8 cellular contexts compared by ENCODE assay signal in the genomic region with DNA sequence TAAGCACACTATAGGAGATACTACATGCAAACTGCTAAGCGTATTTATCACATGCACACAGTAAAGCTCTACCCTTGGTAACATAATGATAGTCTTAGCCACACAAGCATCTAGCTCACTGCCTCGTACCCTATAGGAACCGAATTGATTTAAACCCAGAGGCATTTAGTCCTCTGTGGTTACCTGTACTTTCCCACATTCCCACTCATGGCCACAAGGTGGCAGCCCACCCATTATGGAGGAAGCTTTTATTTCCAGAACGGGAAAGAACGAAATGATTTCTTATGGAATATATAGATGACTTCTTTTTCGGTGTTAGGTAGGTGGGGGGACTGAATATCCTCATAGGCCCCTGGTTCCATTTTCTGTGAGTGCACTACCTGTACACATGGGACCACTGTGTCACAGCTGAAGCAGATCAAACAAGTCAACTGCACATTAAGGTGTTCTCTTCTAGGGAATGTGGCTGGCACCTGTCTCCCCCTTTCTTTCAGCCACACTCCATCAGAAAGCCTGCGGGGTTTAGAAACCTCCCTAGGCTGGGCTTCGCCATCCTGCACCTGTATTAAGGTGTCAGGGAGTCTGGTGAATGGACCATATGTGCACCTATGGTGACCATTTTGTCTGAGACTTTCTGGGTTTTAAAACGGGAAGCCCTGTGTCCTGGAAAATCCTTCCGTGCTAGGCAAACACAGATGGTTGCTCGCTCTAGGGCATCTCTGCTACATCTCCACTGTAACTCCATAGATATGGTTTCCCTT.
DNase-seq lines count a peak whose midpoint lies in the region; ATAC-seq and TF ChIP-seq lines count a peak whose summit lies in the region.

No MANE protein-coding gene starts in this region.

- peak; percentile 88 for ATAC-seq in HCT116
- peak; percentile 91 for ATAC-seq in left lobe of liver
- no peak for ATAC-seq in GM19035 (IDR thresholded peaks at IDR 0.05; ENCODE audit: unreplicated experiment)

- no peaks in the 10 kb centered on the region for H4K20me1 ChIP-seq in HCT116 (ENCODE audit: insufficient read depth)

- intact Hi-C loops in HCT116 (cut with micrococcal nuclease), result loop anchor here (1.0 to 10.0 kb wide), 6 partner anchors 167 to 1227 kb away; a partner anchor contains a TSS

- H3K9ac ChIP-seq in HCT116 (ENCODE audit: low read length), result no peak overlapping the region

- POLR2A ChIA-PET in HCT116 (lab: Charles Lee), result no interaction called here

- no peaks in the 10 kb centered on the region for H3K79me2 ChIP-seq in HCT116 (ENCODE audit: insufficient read depth, low read length)

- no peaks in the 10 kb centered on the region for H3K9me3 ChIP-seq in HCT116 (ENCODE audit: control insufficient read depth in 1 of 2, insufficient read depth in 1 of 2, low read depth in 1 of 2, low read length in 2 of 2)
- no peaks in the 10 kb centered on the region for H3K9me3 ChIP-seq in WERI-Rb-1 (ENCODE audit: severe bottlenecking)

- no peaks in the 10 kb centered on the region for H3K4me1 ChIP-seq in HCT116 (ENCODE audit: control insufficient read depth in 1 of 2, insufficient read depth in 2 of 2, low read length in 2 of 2)

- H3K36me3 Mint-ChIP-seq in chondrocyte (ENCODE audit: low read depth), result peaks cover 2% of the 10 kb centered on the region

- peaks cover 53% of the 10 kb centered on the region for H3K4me1 Mint-ChIP-seq in chondrocyte (ENCODE audit: low read depth)

- peaks cover 54% of the 10 kb centered on the region for H3K27me3 ChIP-seq in HCT116 (ENCODE audit: insufficient read depth, low read length)
- peaks cover 94% of the 10 kb centered on the region for H3K27me3 ChIP-seq in WERI-Rb-1 (ENCODE audit: insufficient read depth, low read depth, severe bottlenecking)

- no peaks in the 10 kb centered on the region for H3K9me2 ChIP-seq in HCT116 (ENCODE audit: insufficient read depth)

- RAD21 ChIA-PET in HCT116 (lab: Charles Lee; ENCODE audit: low non-redundant PET in 1 of 2, low total read pairs in 2 of 2, uncharacterized antibody in 2 of 2, unreplicated experiment in 2 of 2), result no interaction called here

- H3K27ac ChIP-seq in HCT116 (ENCODE audit: low read depth, low read length) (no peak overlapping the region), WERI-Rb-1 (no peak overlapping the region)

- no peak overlapping the region for H3K27ac Mint-ChIP-seq in chondrocyte (ENCODE audit: unreplicated experiment)

- peak overlapping the region; percentile 35 for H2AFZ ChIP-seq in HCT116 (ENCODE audit: low read depth, low read length, poor library complexity, severe bottlenecking)

- TF ChIP-seq CTCF in HCT116 (IDR thresholded peaks at IDR 0.05 in 2 of 3, conservative IDR thresholded peaks at IDR 0.05 in 1 of 3; ENCODE audit: borderline replicate concordance in 1 of 3, insufficient read depth in 1 of 3, low read depth in 2 of 3, low read length in 2 of 3) (peak; percentile 79 to 92 (median 86)), WERI-Rb-1 (IDR thresholded peaks at IDR 0.05; ENCODE audit: low read depth, low read length) (peak; percentile 66), chondrocyte (IDR thresholded peaks at IDR 0.05) (peak; percentile 99)

- 0 out of 2 replicates have a peak overlapping the region, but pooled peaks have one; percentile 10 for H3K4me2 ChIP-seq in HCT116 (ENCODE audit: low read length)

- no peaks in the 10 kb centered on the region for H3K36me3 ChIP-seq in HCT116 (ENCODE audit: control insufficient read depth in 1 of 2, insufficient read depth in 2 of 2, low read length in 2 of 2)
- H3K36me3 ChIP-seq in WERI-Rb-1, result no peaks in the 10 kb centered on the region

- H3K27me3 Mint-ChIP-seq in chondrocyte (ENCODE audit: low read depth), result no peaks in the 10 kb centered on the region

- CTCF ChIA-PET in HCT116 (lab: Charles Lee), result interaction anchor here (0.8 to 1.7 kb wide), 12 partner anchors 8 to 1229 kb away, joined by 3 to 8 read pairs (median 4); a partner anchor contains a TSS

- no peak overlapping the region for H3K4me3 Mint-ChIP-seq in chondrocyte (ENCODE audit: unreplicated experiment)

- DNase-seq in G401 (ENCODE audit: low spot score), result peak; percentile 86
- peak; percentile 32 for DNase-seq in HCT116 (ENCODE audit: low read depth, low spot score)
- peak; percentile 75 for DNase-seq in NCI-H1694 (lab: John Stamatoyannopoulos, UW)
- DNase-seq in WERI-Rb-1, result peak; percentile 67
- no peak for DNase-seq in chondrocyte (ENCODE audit: low spot score)
- DNase-seq in left lobe of liver (ENCODE audit: low spot score), result peak; percentile 64
- DNase-seq in stimulated activated CD4-positive, alpha-beta T cell treated with anti-CD3 and anti-CD28 coated beads, TNF-alpha, amount 100 ng/mL, for 1 hour (ENCODE audit: low read depth in 3 of 3, low spot score in 1 of 3), result peak in 2 of 3 donors; percentile 3 to 44

- TF ChIP-seq POLR2A in HCT116 (IDR thresholded peaks at IDR 0.05; ENCODE audit: borderline replicate concordance, extremely low read depth, insufficient read depth, insufficient read length), result no peak

- H3K4me3 ChIP-seq in HCT116 (replicated peaks in 1 of 2; ENCODE audit: low read depth in 1 of 2, low read length in 2 of 2) (no peak overlapping the region), WERI-Rb-1 (ENCODE audit: low read depth, low read length) (no peak overlapping the region)

- peak; percentile 92 for TF ChIP-seq RAD21 in HCT116 (IDR thresholded peaks at IDR 0.05; ENCODE audit: low read depth)

- no peaks in the 10 kb centered on the region for H3K9me3 Mint-ChIP-seq in chondrocyte (ENCODE audit: low read depth)

- in situ Hi-C loops in G401 (cut with HindIII; ENCODE audit: low sequenced_read_pairs), result no loop called here

- BruUV-seq in HCT116 (replicated peaks; lab: Mats Ljungman, UMichigan), result no TSS peak

TF ChIP-seq in HCT116, 20 proteins besides CTCF, POLR2A, EP300 and RAD21:
- 0 out of 2 replicates have a peak, but pooled peaks have one; percentile 21 for TF ChIP-seq SRF (IDR thresholded peaks at IDR 0.05; ENCODE audit: low read depth)
- TF ChIP-seq JUND (IDR thresholded peaks at IDR 0.05), result no peak
- TF ChIP-seq SIN3A (IDR thresholded peaks at IDR 0.05; ENCODE audit: low read depth), result no peak
- TF ChIP-seq, protein P1, sequence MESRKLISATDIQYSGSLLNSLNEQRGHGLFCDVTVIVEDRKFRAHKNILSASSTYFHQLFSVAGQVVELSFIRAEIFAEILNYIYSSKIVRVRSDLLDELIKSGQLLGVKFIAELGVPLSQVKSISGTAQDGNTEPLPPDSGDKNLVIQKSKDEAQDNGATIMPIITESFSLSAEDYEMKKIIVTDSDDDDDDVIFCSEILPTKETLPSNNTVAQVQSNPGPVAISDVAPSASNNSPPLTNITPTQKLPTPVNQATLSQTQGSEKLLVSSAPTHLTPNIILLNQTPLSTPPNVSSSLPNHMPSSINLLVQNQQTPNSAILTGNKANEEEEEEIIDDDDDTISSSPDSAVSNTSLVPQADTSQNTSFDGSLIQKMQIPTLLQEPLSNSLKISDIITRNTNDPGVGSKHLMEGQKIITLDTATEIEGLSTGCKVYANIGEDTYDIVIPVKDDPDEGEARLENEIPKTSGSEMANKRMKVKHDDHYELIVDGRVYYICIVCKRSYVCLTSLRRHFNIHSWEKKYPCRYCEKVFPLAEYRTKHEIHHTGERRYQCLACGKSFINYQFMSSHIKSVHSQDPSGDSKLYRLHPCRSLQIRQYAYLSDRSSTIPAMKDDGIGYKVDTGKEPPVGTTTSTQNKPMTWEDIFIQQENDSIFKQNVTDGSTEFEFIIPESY (IDR thresholded peaks at IDR 0.05; ENCODE audit: extremely low read depth, insufficient replicate concordance, low read length), result no peak
- 0 out of 2 replicates have a peak, but pooled peaks have one; percentile 43 for TF ChIP-seq CBX3 (IDR thresholded peaks at IDR 0.05; ENCODE audit: low read depth)
- no peak for TF ChIP-seq EZH2 (IDR thresholded peaks at IDR 0.05)
- no peak for TF ChIP-seq SP1 (IDR thresholded peaks at IDR 0.05; ENCODE audit: low read depth)
- no peak for TF ChIP-seq YY1 (IDR thresholded peaks at IDR 0.05; ENCODE audit: extremely low read depth, insufficient replicate concordance, low read depth, low read length)
- no peak for TF ChIP-seq CEBPB (IDR thresholded peaks at IDR 0.05; ENCODE audit: low read depth)
- no peak for TF ChIP-seq ELF1 (IDR thresholded peaks at IDR 0.05; ENCODE audit: borderline replicate concordance, low read depth)
- no peak for TF ChIP-seq TCF7L2 (IDR thresholded peaks at IDR 0.05; ENCODE audit: borderline replicate concordance, extremely low read depth, insufficient read depth, insufficient read length)
- TF ChIP-seq, protein P2, sequence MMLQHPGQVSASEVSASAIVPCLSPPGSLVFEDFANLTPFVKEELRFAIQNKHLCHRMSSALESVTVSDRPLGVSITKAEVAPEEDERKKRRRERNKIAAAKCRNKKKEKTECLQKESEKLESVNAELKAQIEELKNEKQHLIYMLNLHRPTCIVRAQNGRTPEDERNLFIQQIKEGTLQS (IDR thresholded peaks at IDR 0.05), result no peak
- TF ChIP-seq ZFX (IDR thresholded peaks at IDR 0.05), result no peak
- no peak for TF ChIP-seq EGR1 (IDR thresholded peaks at IDR 0.05; ENCODE audit: low read depth)
- TF ChIP-seq, protein P3, sequence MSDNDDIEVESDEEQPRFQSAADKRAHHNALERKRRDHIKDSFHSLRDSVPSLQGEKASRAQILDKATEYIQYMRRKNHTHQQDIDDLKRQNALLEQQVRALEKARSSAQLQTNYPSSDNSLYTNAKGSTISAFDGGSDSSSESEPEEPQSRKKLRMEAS (IDR thresholded peaks at IDR 0.05), result no peak
- TF ChIP-seq POLR2AphosphoS5 (IDR thresholded peaks at IDR 0.05; ENCODE audit: low read depth, low read length), result no peak
- TF ChIP-seq EZH2phosphoT487 (IDR thresholded peaks at IDR 0.05; ENCODE audit: borderline replicate concordance), result no peak
- TF ChIP-seq FOSL1 (IDR thresholded peaks at IDR 0.05; ENCODE audit: low read depth), result 0 out of 2 replicates have a peak, but pooled peaks have one; percentile 8
